Comparison of ENCODE assay signal across 8 cellular contexts in genomic region chr7:108000875-108001758, GRCh38. TPM values are rescaled to one million over a fixed set of nuclear protein-coding genes. Genes with fewer than 3 reads are reported as not detected.
DNase-seq lines count a peak whose midpoint lies in the region; ATAC-seq lines count a peak whose summit lies in the region.

No MANE protein-coding gene starts in this region.

- peaks cover 29 to 39% of the 10 kb centered on the region in 2 donors for H3K27me3 Mint-ChIP-seq in CD4-positive, alpha-beta memory T cell

- ATAC-seq in HG02798 (IDR thresholded peaks at IDR 0.05; ENCODE audit: poor library complexity, unreplicated experiment) = no peak

- H3K9ac ChIP-seq in duodenal mucosa (ENCODE audit: low read depth in 1 of 2, low read length in 2 of 2) (peak overlapping the region; percentile 67 to 87), mesendoderm (ENCODE audit: low read length) (peak overlapping the region; percentile 85)

- H3K79me1 ChIP-seq in mesendoderm (ENCODE audit: low read length) = peaks cover 2% of the 10 kb centered on the region

- no peak overlapping the region for H2BK15ac ChIP-seq in mesendoderm (replicated peaks; ENCODE audit: low read depth)

- intact Hi-C loops in CD4-positive, alpha-beta memory T cell (cut with micrococcal nuclease) = no loop called here

- H3K36me3 Mint-ChIP-seq in CD4-positive, alpha-beta memory T cell = no peaks in the 10 kb centered on the region

- DNase-seq in CD4-positive, alpha-beta memory T cell = no peak
- DNase-seq in NCI-H82 treated with DMSO at 0.1 percent for 48 hours (lab: John Stamatoyannopoulos, UW; ENCODE audit: unreplicated experiment) = peak; percentile 31
- peak; percentile 91 for DNase-seq in mesendoderm
- DNase-seq in NCI-H2171 (lab: John Stamatoyannopoulos, UW) = no peak
- DNase-seq in NAMALWA (ENCODE audit: low spot score) = no peak

- no peaks in the 10 kb centered on the region for H3K9me3 ChIP-seq in CD4-positive, alpha-beta memory T cell (ENCODE audit: control insufficient read depth in 1 of 2, low read length in 2 of 2)
- no peaks in the 10 kb centered on the region for H3K9me3 ChIP-seq in duodenal mucosa (ENCODE audit: control insufficient read depth in 1 of 2, low read length in 2 of 2)

- peak overlapping the region; percentile 98 for H3K4me2 ChIP-seq in mesendoderm (ENCODE audit: low read length)

- no peak overlapping the region for H3K27ac ChIP-seq in CD4-positive, alpha-beta memory T cell (ENCODE audit: low read depth, low read length)
- H3K27ac ChIP-seq in duodenal mucosa (ENCODE audit: low read depth, low read length) (peak overlapping the region; percentile 61), mesendoderm (ENCODE audit: low read depth, low read length) (no peak overlapping the region), urinary bladder (ENCODE audit: low read depth) (no peak overlapping the region)

- no peaks in the 10 kb centered on the region for H3K79me2 ChIP-seq in mesendoderm (ENCODE audit: control insufficient read depth, insufficient read depth, low read length)

- no peak overlapping the region for H2BK120ac ChIP-seq in mesendoderm (ENCODE audit: low read depth, low read length)

- H3K4me3 Mint-ChIP-seq in CD4-positive, alpha-beta memory T cell = peak overlapping the region; percentile 59 to 84 (median 72)

- CTCF ChIA-PET in CD4-positive, alpha-beta memory T cell (lab: Charles Lee; ENCODE audit: partially characterized antibody) = no interaction called here

- no peak overlapping the region for H2BK5ac ChIP-seq in mesendoderm (ENCODE audit: low read length)

- H3K4ac ChIP-seq in mesendoderm (ENCODE audit: low read depth, low read length) = no peak overlapping the region

- H3K27ac Mint-ChIP-seq in CD4-positive, alpha-beta memory T cell = no peak overlapping the region

- H3K18ac ChIP-seq in mesendoderm (ENCODE audit: low read length) = no peak overlapping the region

- POLR2A ChIA-PET in CD4-positive, alpha-beta memory T cell (lab: Charles Lee; ENCODE audit: partially characterized antibody) = no interaction called here

- H3K36me3 ChIP-seq in CD4-positive, alpha-beta memory T cell (ENCODE audit: insufficient read depth, low read length) = no peaks in the 10 kb centered on the region
- H3K36me3 ChIP-seq in duodenal mucosa (ENCODE audit: control insufficient read depth in 1 of 2, insufficient read depth in 2 of 2, low read length in 2 of 2) = peaks cover 0 to 4% of the 10 kb centered on the region in 2 donors
- no peaks in the 10 kb centered on the region for H3K36me3 ChIP-seq in mesendoderm (ENCODE audit: control insufficient read depth, insufficient read depth, low read length)
- H3K36me3 ChIP-seq in urinary bladder (ENCODE audit: insufficient read depth) = peaks cover 2% of the 10 kb centered on the region

- no peak overlapping the region for H2AK5ac ChIP-seq in mesendoderm (ENCODE audit: low read length)

- H3K4me1 Mint-ChIP-seq in CD4-positive, alpha-beta memory T cell = peaks cover 6 to 29% (median 15%) of the 10 kb centered on the region in 4 donors

- peak overlapping the region; percentile 70 for H3K23ac ChIP-seq in mesendoderm (ENCODE audit: low read length)

- peaks cover 0 to 7% (median 0%) of the 10 kb centered on the region in 8 donors for H3K9me3 Mint-ChIP-seq in CD4-positive, alpha-beta memory T cell

- no peak overlapping the region for H3K4me3 ChIP-seq in CD4-positive, alpha-beta memory T cell (ENCODE audit: low read length in 2 of 2)
- H3K4me3 ChIP-seq in duodenal mucosa (ENCODE audit: low read depth in 1 of 2, low read length in 2 of 2) = peak overlapping the region; percentile 86 to 87
- peak overlapping the region; percentile 74 for H3K4me3 ChIP-seq in mesendoderm (ENCODE audit: low read length)
- peak overlapping the region; percentile 74 for H3K4me3 ChIP-seq in urinary bladder (ENCODE audit: low read depth, low read length)

- peak overlapping the region; percentile 95 for H3K56ac ChIP-seq in mesendoderm (ENCODE audit: low read length)

- no peak overlapping the region for H4K5ac ChIP-seq in mesendoderm (ENCODE audit: low read length)

- no CpG with 5 or more reads among the region's 37 CpGs for WGBS in mesendoderm (ENCODE audit: extremely low coverage, insufficient coverage, low lambda C conversion rate)
- 9% methylated on average over 37 of the region's 37 CpGs for WGBS in urinary bladder

- peaks cover 11% of the 10 kb centered on the region for H3K27me3 ChIP-seq in CD4-positive, alpha-beta memory T cell (ENCODE audit: insufficient read depth, low read length)
- H3K27me3 ChIP-seq in duodenal mucosa (ENCODE audit: control insufficient read depth in 1 of 2, insufficient read depth in 2 of 2, low read length in 2 of 2) = peaks cover 0 to 4% of the 10 kb centered on the region in 2 donors
- H3K27me3 ChIP-seq in mesendoderm (ENCODE audit: insufficient read depth, low read length, poor library complexity) = peaks cover 5% of the 10 kb centered on the region

- no peak overlapping the region for H4K8ac ChIP-seq in mesendoderm (ENCODE audit: low read depth, low read length)

- peaks cover 19% of the 10 kb centered on the region for H3K4me1 ChIP-seq in CD4-positive, alpha-beta memory T cell (ENCODE audit: insufficient read depth, low read length)
- H3K4me1 ChIP-seq in duodenal mucosa (ENCODE audit: control insufficient read depth in 1 of 2, insufficient read depth in 2 of 2, low read length in 2 of 2) = peaks cover 53 to 61% of the 10 kb centered on the region in 2 donors
- H3K4me1 ChIP-seq in mesendoderm (ENCODE audit: control insufficient read depth, low read depth, low read length) = peaks cover 2% of the 10 kb centered on the region
- H3K4me1 ChIP-seq in urinary bladder (ENCODE audit: insufficient read depth) = peaks cover 1% of the 10 kb centered on the region

RNA-seq across cellular contexts. Expression of gene LAMB1, which starts 1.8 kb away (rescaled TPM):
- not detected for total RNA-seq in CD4-positive, alpha-beta memory T cell
- under 1 TPM in 1 of 2 donors, not detected in 1; 0.95 TPM for polyA plus RNA-seq in CD4-positive, alpha-beta memory T cell
- polyA plus RNA-seq in mesendoderm (2013, experiment 1 of 2) = 60.6 TPM
- 59.6 TPM for polyA plus RNA-seq in mesendoderm (2013, experiment 2 of 2)
- 323 TPM for total RNA-seq in urinary bladder
- polyA plus RNA-seq in urinary bladder = 233 TPM

Comparison
In these comparisons a context has a peak if more than half of its experiments do, and no peak if none do; other contexts are left out.
1. DNase-seq: peak in NCI-H82 treated with DMSO at 0.1 percent for 48 hours (single experiment) and mesendoderm (single experiment); none in CD4-positive, alpha-beta memory T cell (0 of 5), NCI-H2171 (single experiment) and NAMALWA (single experiment).
2. H3K4me3 ChIP-seq: peak in duodenal mucosa (2 of 2), mesendoderm (single experiment) and urinary bladder (single experiment); none in CD4-positive, alpha-beta memory T cell (0 of 2).
3. RNA of gene LAMB1, which starts 1.8 kb away (total RNA-seq): 323 TPM in urinary bladder (single experiment); not detected in CD4-positive, alpha-beta memory T cell; every median in the first group is over 100 times any median in the second.